9 cellular contexts compared by ENCODE assay signal in the genomic region with DNA sequence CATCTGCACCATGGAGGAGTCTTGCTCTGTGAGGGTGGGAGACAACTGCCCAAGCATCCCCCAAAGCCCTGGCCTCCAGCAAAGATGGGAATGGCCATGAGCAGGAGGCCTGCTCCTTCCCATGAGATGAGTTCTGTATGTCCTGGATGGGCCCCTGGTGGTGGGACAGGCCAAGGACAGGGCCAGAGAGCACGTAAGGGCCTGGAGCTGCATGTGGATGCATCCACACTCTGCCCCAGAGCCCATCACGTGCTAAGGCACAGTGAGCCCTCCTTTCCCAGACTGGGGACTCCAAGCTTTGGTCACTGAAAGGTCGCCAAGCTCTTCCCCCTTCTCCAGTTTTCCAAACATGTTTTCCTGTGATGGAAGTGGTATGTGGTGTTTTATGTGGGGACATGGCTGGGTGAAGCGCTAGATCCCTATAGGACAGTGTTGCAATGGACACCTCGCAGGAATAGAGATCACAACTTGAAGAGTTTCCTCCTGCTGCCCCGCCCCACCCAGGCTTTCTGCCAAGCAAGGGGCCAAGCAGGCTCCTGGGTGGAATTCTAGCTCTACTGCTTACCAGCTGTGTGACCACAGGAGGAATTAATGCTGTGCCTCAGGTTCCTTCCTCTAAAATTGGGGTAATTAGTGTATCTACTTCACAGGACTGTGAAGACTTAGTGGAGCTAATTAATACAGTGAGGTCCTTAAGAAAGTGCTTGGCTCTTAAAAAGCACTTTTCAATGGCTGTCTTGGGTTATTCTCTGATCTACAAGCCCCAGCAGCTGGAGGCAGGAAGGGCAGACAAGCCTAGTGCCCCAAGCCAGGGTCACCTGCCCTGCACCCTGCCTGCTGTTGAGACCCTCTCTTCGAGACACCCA.
DNase-seq lines count a peak whose midpoint lies in the region; ATAC-seq and TF ChIP-seq lines count a peak whose summit lies in the region.
"Had no signal": no experiment of that assay in that cellular context is flagged by ENCODE, and none has a peak within 500 bp of the region (broad histone marks: within the 10 kb centered on the region; RNA-seq: fewer than 3 reads in every experiment).

No MANE protein-coding gene starts in this region.

- H3K27ac Mint-ChIP-seq in T-helper 2 cell treated with Interferon-gamma antibody and Interleukin-4, amounts not matched to agents 5 μg/mL and 100 μg/mL, for 36 hours = no peak overlapping the region

- peak overlapping the region; percentile 57 to 89 for H3K18ac ChIP-seq in mesenchymal stem cell (ENCODE audit: low read depth in 1 of 2, low read length in 2 of 2)

- peak overlapping the region in 1 of 2 experiments; percentile 91 for H3K14ac ChIP-seq in mesenchymal stem cell (ENCODE audit: low read length in 2 of 2)

- 82% methylated on average over 6 of the region's 7 CpGs for WGBS in mesenchymal stem cell

- no peak overlapping the region for H2AFZ ChIP-seq in mesenchymal stem cell (ENCODE audit: low read depth, low read length)

- H3K9ac ChIP-seq in BLaER1 (peak overlapping the region; percentile 44; the same call in 1 of the 2 replicates), mesenchymal stem cell (ENCODE audit: low read length) (peak overlapping the region; percentile 72)

- H4K8ac ChIP-seq in mesenchymal stem cell (ENCODE audit: low read length) = no peak overlapping the region

- no peak overlapping the region for H2BK5ac ChIP-seq in mesenchymal stem cell (ENCODE audit: low read depth, low read length, poor library complexity, severe bottlenecking)

- no peak overlapping the region for H3K4me3 Mint-ChIP-seq in T-helper 2 cell treated with Interferon-gamma antibody and Interleukin-4, amounts not matched to agents 5 μg/mL and 100 μg/mL, for 36 hours

- H2BK15ac ChIP-seq in mesenchymal stem cell (ENCODE audit: low read depth, poor library complexity, severe bottlenecking) = peak overlapping the region; percentile 76

- no peak overlapping the region for H2BK120ac ChIP-seq in mesenchymal stem cell (ENCODE audit: low read depth, low read length)

- no peaks in the 10 kb centered on the region for H3K36me3 Mint-ChIP-seq in T-helper 2 cell treated with Interferon-gamma antibody and Interleukin-4, amounts not matched to agents 5 μg/mL and 100 μg/mL, for 36 hours (ENCODE audit: low read depth)

- H3K27me3 ChIP-seq in BLaER1 (no peaks in the 10 kb centered on the region), mesenchymal stem cell (ENCODE audit: control insufficient read depth in 1 of 2, insufficient read depth in 1 of 2, low read length in 2 of 2) (no peaks in the 10 kb centered on the region)
- H3K27me3 ChIP-seq: neutrophil had no signal

- H4K91ac ChIP-seq in mesenchymal stem cell (ENCODE audit: low read length) = peak overlapping the region; percentile 52

- H3K23ac ChIP-seq in mesenchymal stem cell (ENCODE audit: low read length in 2 of 2) = no peak overlapping the region

- DNase-seq in KBM-7 = peak; percentile 69
- peak; percentile 57 to 86 for DNase-seq in cardiac fibroblast (ENCODE audit: low read depth in 2 of 2)
- DNase-seq in mesenchymal stem cell = peak; percentile 61
- DNase-seq in T-helper 2 cell treated with Interferon-gamma antibody and Interleukin-4, amounts not matched to agents 5 μg/mL and 100 μg/mL, for 36 hours (ENCODE audit: low spot score) = no peak

- peaks cover 25% of the 10 kb centered on the region for H3K4me1 Mint-ChIP-seq in T-helper 2 cell treated with Interferon-gamma antibody and Interleukin-4, amounts not matched to agents 5 μg/mL and 100 μg/mL, for 36 hours (ENCODE audit: low read depth)

- no peaks in the 10 kb centered on the region for H3K27me3 Mint-ChIP-seq in T-helper 2 cell treated with Interferon-gamma antibody and Interleukin-4, amounts not matched to agents 5 μg/mL and 100 μg/mL, for 36 hours (ENCODE audit: low read depth)

- peaks cover 100% of the 10 kb centered on the region for H3K4me1 ChIP-seq in BLaER1
- peaks cover 35% of the 10 kb centered on the region for H3K4me1 ChIP-seq in mesenchymal stem cell (ENCODE audit: control insufficient read depth, insufficient read depth, low read depth, low read length)

- H3K4ac ChIP-seq in mesenchymal stem cell (ENCODE audit: low read depth in 1 of 2, low read length in 2 of 2) = peak overlapping the region in 1 of 2 experiments; percentile 67

- H3K9me3 ChIP-seq in BLaER1 = no peaks in the 10 kb centered on the region
- no peaks in the 10 kb centered on the region for H3K9me3 ChIP-seq in mesenchymal stem cell (ENCODE audit: control insufficient read depth, low read length)
- H3K9me3 ChIP-seq: neutrophil had no signal

- peaks cover 100% of the 10 kb centered on the region for H4K20me1 ChIP-seq in BLaER1

- peak overlapping the region; percentile 100 for H3K4me2 ChIP-seq in BLaER1
- H3K4me2 ChIP-seq in mesenchymal stem cell (ENCODE audit: low read length, poor library complexity, severe bottlenecking) = no peak overlapping the region

- H3K4me3 ChIP-seq in BLaER1 = no peak overlapping the region
- no peak overlapping the region for H3K4me3 ChIP-seq in cardiac fibroblast (replicated peaks in 1 of 2; ENCODE audit: low read depth in 2 of 2, low read length in 2 of 2)
- peak overlapping the region in 1 of 2 experiments; percentile 46 for H3K4me3 ChIP-seq in mesenchymal stem cell (ENCODE audit: insufficient read depth in 1 of 2, low read depth in 1 of 2, low read length in 2 of 2)

- H2AK5ac ChIP-seq in mesenchymal stem cell (ENCODE audit: low read length, severe bottlenecking) = peak overlapping the region; percentile 72

- H3K9me3 Mint-ChIP-seq in T-helper 2 cell treated with Interferon-gamma antibody and Interleukin-4, amounts not matched to agents 5 μg/mL and 100 μg/mL, for 36 hours = no peaks in the 10 kb centered on the region

- H3K36me3 ChIP-seq in BLaER1 (peaks cover 39% of the 10 kb centered on the region), mesenchymal stem cell (ENCODE audit: control insufficient read depth in 1 of 2, insufficient read depth in 2 of 2, low read depth in 1 of 2, low read length in 2 of 2) (peaks cover 0 to 25% of the 10 kb centered on the region in 2 experiments)

- in situ Hi-C loops in KBM-7 (cut with MboI; ENCODE audit: low pct_unique_long_range_greater_than_20kb, low sequenced_read_pairs) = no loop called here

- peak overlapping the region; percentile 22 to 89 for H2BK12ac ChIP-seq in mesenchymal stem cell (ENCODE audit: low read length in 2 of 2)

- H3K27ac ChIP-seq in BLaER1 (0 out of 2 replicates have a peak overlapping the region, but pooled peaks have one; percentile 2), mesenchymal stem cell (ENCODE audit: low read length, poor library complexity, severe bottlenecking) (no peak overlapping the region)
- H3K27ac ChIP-seq: neutrophil had no signal

- peaks cover 70% of the 10 kb centered on the region for H3K79me1 ChIP-seq in mesenchymal stem cell (replicated peaks; ENCODE audit: low read length, poor library complexity, severe bottlenecking)

- no peak for TF ChIP-seq CTCF in cardiac fibroblast (IDR thresholded peaks at IDR 0.05; ENCODE audit: low read depth, low read length)

- ATAC-seq in HG03039 (IDR thresholded peaks at IDR 0.05; ENCODE audit: unreplicated experiment) = no peak
- ATAC-seq in GM18873 (IDR thresholded peaks at IDR 0.05; ENCODE audit: low FRiP score, unreplicated experiment) = no peak
- ATAC-seq in GM21526 (IDR thresholded peaks at IDR 0.05; ENCODE audit: low FRiP score, unreplicated experiment) = no peak
